Comparison of ENCODE assay signal across 8 cellular contexts in genomic region chr11:125568970-125569912, GRCh38. TPM values are rescaled to one million over a fixed set of nuclear protein-coding genes. Genes with fewer than 3 reads are reported as not detected.
DNase-seq lines count a peak whose midpoint lies in the region; ATAC-seq, FAIRE-seq and TF ChIP-seq lines count a peak whose summit lies in the region.

TSS of gene EI24 (plus strand) at chr11:125569477. CDS start at chr11:125572528, 3,051 bp downstream.

- ATAC-seq in HG02870 (IDR thresholded peaks at IDR 0.05; ENCODE audit: unreplicated experiment) (peak; percentile 91), left ventricle myocardium superior (peak; percentile 100), psoas muscle (peak; percentile 96)

- DNase-seq in GM13977 (ENCODE audit: low spot score): peak; percentile 91
- DNase-seq in NCI-H146 (lab: John Stamatoyannopoulos, UW): peak; percentile 92
- peak; percentile 39 to 94 (median 81) for DNase-seq in amygdala (lab: John Stamatoyannopoulos, UW)
- peak; percentile 97 for DNase-seq in left ventricle myocardium superior
- peak; percentile 94 to 95 for DNase-seq in psoas muscle
- DNase-seq in urothelium cell line (ENCODE audit: low spot score): peak; percentile 90

- in situ Hi-C loops in GM13977 (cut with MboI; ENCODE audit: low pct_unique_long_range_greater_than_20kb, low sequenced_read_pairs, unreplicated experiment): no loop called here

- no peaks in the 10 kb centered on the region for H3K9me3 Mint-ChIP-seq in T-helper 1 cell treated with Interleukin-12 subunit alpha and Interleukin-12 subunit beta and Interleukin-4 antibody, amounts not matched to agents 30 μg/mL and 1 μg/mL, for 36 hours

- H3K36me3 Mint-ChIP-seq in T-helper 1 cell treated with Interleukin-12 subunit alpha and Interleukin-12 subunit beta and Interleukin-4 antibody, amounts not matched to agents 30 μg/mL and 1 μg/mL, for 36 hours (ENCODE audit: low read depth): peaks cover 11% of the 10 kb centered on the region

- peaks cover 22% of the 10 kb centered on the region for H3K4me1 Mint-ChIP-seq in T-helper 1 cell treated with Interleukin-12 subunit alpha and Interleukin-12 subunit beta and Interleukin-4 antibody, amounts not matched to agents 30 μg/mL and 1 μg/mL, for 36 hours (ENCODE audit: low read depth)

- TF ChIP-seq CTCF in GM13977 (IDR thresholded peaks at IDR 0.05; ENCODE audit: extremely low read depth, insufficient read depth, missing control alignments) (peak; percentile 62), psoas muscle (IDR thresholded peaks at IDR 0.05) (peak; percentile 76)

- H3K4me3 Mint-ChIP-seq in T-helper 1 cell treated with Interleukin-12 subunit alpha and Interleukin-12 subunit beta and Interleukin-4 antibody, amounts not matched to agents 30 μg/mL and 1 μg/mL, for 36 hours: peak within 1 kb of the TSS; percentile 95

- peaks cover 21% of the 10 kb centered on the region for H3K4me1 ChIP-seq in psoas muscle

- H3K27me3 ChIP-seq in psoas muscle (ENCODE audit: insufficient read depth in 3 of 3, low read length in 2 of 3): no peaks in the 10 kb centered on the region

- WGBS in psoas muscle, 3 donors: 1 to 2% (median 1%) methylated on average over 56 to 83 of the region's 83 CpGs

- H3K27ac Mint-ChIP-seq in T-helper 1 cell treated with Interleukin-12 subunit alpha and Interleukin-12 subunit beta and Interleukin-4 antibody, amounts not matched to agents 30 μg/mL and 1 μg/mL, for 36 hours: peak within 1 kb of the TSS; percentile 93

- intact Hi-C loops in left ventricle myocardium superior (cut with micrococcal nuclease) (no loop called here), psoas muscle (cut with DNase I) (loop anchor here in 1 of 2 donors (5.0 to 10.0 kb wide), 2 partner anchors 316 to 612 kb away; partner anchors contain the start of gene HYLS1)

- no peaks in the 10 kb centered on the region for H3K9me3 ChIP-seq in psoas muscle

- no peak for FAIRE-seq in urothelium cell line (lab: Jason Lieb, UNC)

- H3K27me3 Mint-ChIP-seq in T-helper 1 cell treated with Interleukin-12 subunit alpha and Interleukin-12 subunit beta and Interleukin-4 antibody, amounts not matched to agents 30 μg/mL and 1 μg/mL, for 36 hours (ENCODE audit: low read depth): peaks cover 5% of the 10 kb centered on the region

- peaks cover 4 to 21% of the 10 kb centered on the region in 2 donors for H3K36me3 ChIP-seq in psoas muscle (ENCODE audit: insufficient read depth in 1 of 2, low read depth in 1 of 2)

- peak within 1 kb of the TSS; percentile 98 for H3K27ac ChIP-seq in psoas muscle

- H3K4me3 ChIP-seq in psoas muscle: peak within 1 kb of the TSS; percentile 96

RNA-seq across cellular contexts. Expression of gene EI24, which starts in this region (rescaled TPM):
- total RNA-seq in left ventricle myocardium superior (63.0 TPM), psoas muscle (100 to 1,000 TPM in 2 of 4 donors, 10 to 100 TPM in 2; 52.9 to 140 (median 93.6) TPM)
- polyA plus RNA-seq in psoas muscle: 100 to 1,000 TPM in 1 of 3 donors, 10 to 100 TPM in 2; 72.1 to 184 (median 74.4) TPM

Comparison
In these comparisons a context has a peak if more than half of its experiments do, and no peak if none do; other contexts are left out.
1. Peak in every context shown above with its lines: DNase-seq, ATAC-seq, H3K4me3 ChIP-seq and H3K27ac ChIP-seq.